In the genomic region with DNA sequence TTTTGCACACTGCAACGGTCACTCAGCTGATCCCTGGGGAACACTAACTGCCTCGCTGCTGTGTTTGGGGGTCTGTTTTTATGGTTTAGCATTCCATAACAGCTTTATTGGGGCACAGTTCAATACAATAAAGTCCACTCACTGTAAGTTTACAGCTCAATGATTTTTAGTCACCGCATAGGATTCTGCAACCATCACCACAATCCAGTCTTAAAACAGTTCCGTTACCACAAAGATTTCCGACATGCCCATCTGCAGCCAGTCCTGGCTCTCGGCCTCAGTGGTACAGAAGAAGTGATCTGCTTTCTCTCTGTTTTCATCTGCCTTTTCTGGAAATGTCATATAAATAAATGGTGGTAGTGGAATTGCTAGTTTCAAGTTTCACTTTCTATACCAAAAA, we compare ENCODE assay signal across 14 cellular contexts. TPM values are rescaled to one million over a fixed set of nuclear protein-coding genes. Genes with fewer than 3 reads are reported as not detected.
DNase-seq lines count a peak whose midpoint lies in the region; ATAC-seq and TF ChIP-seq lines count a peak whose summit lies in the region.
"Had no signal": no experiment of that assay in that cellular context is flagged by ENCODE, and none has a peak within 500 bp of the region (broad histone marks: within the 10 kb centered on the region; RNA-seq: fewer than 3 reads in every experiment).

No MANE protein-coding gene starts in this region.

- CTCF ChIA-PET in activated CD4-positive, alpha-beta memory T cell treated with anti-CD3 and anti-CD28 coated beads, Interleukin-2, amount 10 ng/mL, durations not matched to agents 7 days and 5 days (lab: Charles Lee) = interaction anchor here (1.2 to 4.5 kb wide), 3 partner anchors 9 to 36 kb away, joined by 3 to 50 read pairs (median 7); no protein-coding TSS in a partner anchor
- CTCF ChIA-PET in activated CD4-positive, alpha-beta memory T cell treated with anti-CD3 and anti-CD28 coated beads for 36 hours (lab: Charles Lee) = no interaction called here

- no peak for TF ChIP-seq CTCF in neural crest cell (conservative IDR thresholded peaks at IDR 0.05)
- no peak for TF ChIP-seq CTCF in transverse colon (IDR thresholded peaks at IDR 0.05)

- in situ Hi-C loops in transverse colon (cut with MboI; ENCODE audit: low pct_ligation_motif_present in 1 of 4, low pct_unique_long_range_greater_than_20kb in 1 of 4, low sequenced_read_pairs in 3 of 4) = no loop called here

- no peak for ATAC-seq in central memory CD8-positive, alpha-beta T cell (replicated peaks; ENCODE audit: extremely low read depth, poor library complexity, severe bottlenecking)
- ATAC-seq in HG03196 (IDR thresholded peaks at IDR 0.05; ENCODE audit: unreplicated experiment) = no peak

- H3K9me3 ChIP-seq in transverse colon = no peaks in the 10 kb centered on the region
- H3K9me3 ChIP-seq: mucosa of descending colon, sigmoid colon, tibial nerve had no signal

- H3K36me3 ChIP-seq in transverse colon = no peaks in the 10 kb centered on the region
- H3K36me3 ChIP-seq: sigmoid colon, tibial nerve had no signal

- no peak overlapping the region for H3K4me3 ChIP-seq in transverse colon
- H3K4me3 ChIP-seq: mucosa of descending colon, sigmoid colon, tibial nerve had no signal

- peaks cover 7% of the 10 kb centered on the region for H3K36me3 Mint-ChIP-seq in activated CD4-positive, alpha-beta memory T cell treated with anti-CD3 and anti-CD28 coated beads, Interleukin-2, amount 10 ng/mL, durations not matched to agents 7 days and 5 days (ENCODE audit: low read depth)
- no peaks in the 10 kb centered on the region for H3K36me3 Mint-ChIP-seq in activated CD4-positive, alpha-beta memory T cell treated with anti-CD3 and anti-CD28 coated beads for 36 hours
- H3K36me3 Mint-ChIP-seq in central memory CD8-positive, alpha-beta T cell (ENCODE audit: insufficient read depth) = peaks cover 31% of the 10 kb centered on the region
- no peaks in the 10 kb centered on the region for H3K36me3 Mint-ChIP-seq in neural crest cell (ENCODE audit: low read depth)

- no peak overlapping the region for H3K4me3 Mint-ChIP-seq in activated CD4-positive, alpha-beta memory T cell treated with anti-CD3 and anti-CD28 coated beads, Interleukin-2, amount 10 ng/mL, durations not matched to agents 7 days and 5 days
- H3K4me3 Mint-ChIP-seq in activated CD4-positive, alpha-beta memory T cell treated with anti-CD3 and anti-CD28 coated beads for 36 hours = no peak overlapping the region
- H3K4me3 Mint-ChIP-seq in central memory CD8-positive, alpha-beta T cell = peak overlapping the region; percentile 52
- H3K4me3 Mint-ChIP-seq in neural crest cell = peak overlapping the region; percentile 87

- intact Hi-C loops in activated CD4-positive, alpha-beta memory T cell treated with anti-CD3 and anti-CD28 coated beads for 36 hours (cut with micrococcal nuclease) = no loop called here
- intact Hi-C loops in transverse colon (cut with DNase I; ENCODE audit: low total_unique reads) = no loop called here

- H3K4me1 Mint-ChIP-seq in activated CD4-positive, alpha-beta memory T cell treated with anti-CD3 and anti-CD28 coated beads, Interleukin-2, amount 10 ng/mL, durations not matched to agents 7 days and 5 days = peaks cover 63% of the 10 kb centered on the region
- H3K4me1 Mint-ChIP-seq in activated CD4-positive, alpha-beta memory T cell treated with anti-CD3 and anti-CD28 coated beads for 36 hours (ENCODE audit: low read depth) = peaks cover 55% of the 10 kb centered on the region
- H3K4me1 Mint-ChIP-seq in central memory CD8-positive, alpha-beta T cell = peaks cover 51% of the 10 kb centered on the region
- peaks cover 35% of the 10 kb centered on the region for H3K4me1 Mint-ChIP-seq in neural crest cell

- no peak for DNase-seq in activated CD4-positive, alpha-beta memory T cell treated with anti-CD3 and anti-CD28 coated beads, Interleukin-2, amount 10 ng/mL, durations not matched to agents 7 days and 5 days
- no peak for DNase-seq in activated CD4-positive, alpha-beta memory T cell treated with anti-CD3 and anti-CD28 coated beads for 36 hours
- peak; percentile 56 for DNase-seq in MV-4-11 (lab: John Stamatoyannopoulos, UW)
- no peak for DNase-seq in central memory CD8-positive, alpha-beta T cell (ENCODE audit: low spot score in 2 of 2)
- DNase-seq in neural crest cell (ENCODE audit: low read depth, low spot score) = no peak
- no peak for DNase-seq in dermis blood vessel endothelial cell
- no peak for DNase-seq in transverse colon
- DNase-seq: activated CD4-positive, alpha-beta T cell treated with anti-CD3 and anti-CD28 coated beads, Interleukin-2, amount 50 U/mL, for 1 hour; amniotic stem cell; mucosa of descending colon; sigmoid colon had no signal

- WGBS in transverse colon (ENCODE audit: low coverage in 1 of 2), 2 donors = 27 to 42% methylated on average over 5 to 6 of the region's 6 CpGs

- peaks cover 100% of the 10 kb centered on the region for H3K27me3 ChIP-seq in transverse colon

- no peaks in the 10 kb centered on the region for H3K9me3 Mint-ChIP-seq in activated CD4-positive, alpha-beta memory T cell treated with anti-CD3 and anti-CD28 coated beads, Interleukin-2, amount 10 ng/mL, durations not matched to agents 7 days and 5 days
- H3K9me3 Mint-ChIP-seq in activated CD4-positive, alpha-beta memory T cell treated with anti-CD3 and anti-CD28 coated beads for 36 hours = no peaks in the 10 kb centered on the region
- H3K9me3 Mint-ChIP-seq in central memory CD8-positive, alpha-beta T cell = no peaks in the 10 kb centered on the region
- no peaks in the 10 kb centered on the region for H3K9me3 Mint-ChIP-seq in neural crest cell

- H3K27ac ChIP-seq in transverse colon = no peak overlapping the region
- H3K27ac ChIP-seq: sigmoid colon, tibial nerve had no signal

- POLR2A ChIA-PET in activated CD4-positive, alpha-beta memory T cell treated with anti-CD3 and anti-CD28 coated beads, Interleukin-2, amount 10 ng/mL, durations not matched to agents 7 days and 5 days (lab: Charles Lee) = interaction anchor here (0.7 to 1.3 kb wide), 2 partner anchors 53 to 90 kb away, joined by 3 to 5 read pairs; partner anchors contain the start of gene TRIM52
- POLR2A ChIA-PET in activated CD4-positive, alpha-beta memory T cell treated with anti-CD3 and anti-CD28 coated beads for 36 hours (lab: Charles Lee) = no interaction called here

- H3K27ac Mint-ChIP-seq in activated CD4-positive, alpha-beta memory T cell treated with anti-CD3 and anti-CD28 coated beads, Interleukin-2, amount 10 ng/mL, durations not matched to agents 7 days and 5 days = peak overlapping the region; percentile 26
- no peak overlapping the region for H3K27ac Mint-ChIP-seq in activated CD4-positive, alpha-beta memory T cell treated with anti-CD3 and anti-CD28 coated beads for 36 hours
- H3K27ac Mint-ChIP-seq in central memory CD8-positive, alpha-beta T cell (ENCODE audit: low read depth) = no peak overlapping the region
- H3K27ac Mint-ChIP-seq in neural crest cell (ENCODE audit: unreplicated experiment) = no peak overlapping the region

- H3K4me1 ChIP-seq in transverse colon = peaks cover 0 to 20% (median 12%) of the 10 kb centered on the region in 4 donors

- no peak for TF ChIP-seq POLR2A in transverse colon (IDR thresholded peaks at IDR 0.05)

- TF ChIP-seq EP300 in transverse colon (IDR thresholded peaks at IDR 0.05; ENCODE audit: low read depth) = no peak

- peaks cover 66% of the 10 kb centered on the region for H3K27me3 Mint-ChIP-seq in activated CD4-positive, alpha-beta memory T cell treated with anti-CD3 and anti-CD28 coated beads, Interleukin-2, amount 10 ng/mL, durations not matched to agents 7 days and 5 days
- peaks cover 67% of the 10 kb centered on the region for H3K27me3 Mint-ChIP-seq in activated CD4-positive, alpha-beta memory T cell treated with anti-CD3 and anti-CD28 coated beads for 36 hours
- H3K27me3 Mint-ChIP-seq in central memory CD8-positive, alpha-beta T cell = peaks cover 23% of the 10 kb centered on the region
- H3K27me3 Mint-ChIP-seq in neural crest cell (ENCODE audit: low read depth) = peaks cover 100% of the 10 kb centered on the region

RNA-seq across cellular contexts. Expression of gene OR2V2, which starts 23.6 kb away (rescaled TPM):
- total RNA-seq in activated CD4-positive, alpha-beta memory T cell treated with anti-CD3 and anti-CD28 coated beads, Interleukin-2, amount 10 ng/mL, durations not matched to agents 7 days and 5 days = not detected
- total RNA-seq in activated CD4-positive, alpha-beta memory T cell treated with anti-CD3 and anti-CD28 coated beads for 36 hours = not detected
- total RNA-seq in neural crest cell = not detected in 2 replicates
- not detected in 2 replicates for total RNA-seq in dermis blood vessel endothelial cell
- not detected for total RNA-seq in transverse colon
- total RNA-seq: mucosa of descending colon, sigmoid colon, SK-MEL-5, tibial nerve had no signal

RNA-seq across cellular contexts. Expression of gene TRIM7, which starts 34.0 kb away (rescaled TPM):
- total RNA-seq in activated CD4-positive, alpha-beta memory T cell treated with anti-CD3 and anti-CD28 coated beads, Interleukin-2, amount 10 ng/mL, durations not matched to agents 7 days and 5 days = 1 to 10 TPM; 1.9 to 2.0 TPM
- 1 to 10 TPM; 2.9 to 3.5 TPM for total RNA-seq in activated CD4-positive, alpha-beta memory T cell treated with anti-CD3 and anti-CD28 coated beads for 36 hours
- total RNA-seq in neural crest cell (not detected in 2 replicates), dermis blood vessel endothelial cell (2.7 and 5.2 TPM in 2 replicates), transverse colon (10 to 100 TPM in 1 of 4 donors, 1 to 10 TPM in 2, not detected in 1; 2.5 to 16.7 (median 7.5) TPM)

RNA-seq across cellular contexts. Expression of gene OR2V1, which starts 40.0 kb away (rescaled TPM):
- total RNA-seq in activated CD4-positive, alpha-beta memory T cell treated with anti-CD3 and anti-CD28 coated beads, Interleukin-2, amount 10 ng/mL, durations not matched to agents 7 days and 5 days = not detected
- total RNA-seq in activated CD4-positive, alpha-beta memory T cell treated with anti-CD3 and anti-CD28 coated beads for 36 hours = not detected
- not detected in 2 replicates for total RNA-seq in neural crest cell
- not detected in 2 replicates for total RNA-seq in dermis blood vessel endothelial cell
- total RNA-seq in transverse colon = not detected
- total RNA-seq: mucosa of descending colon, sigmoid colon, SK-MEL-5, tibial nerve had no signal

RNA-seq across cellular contexts. Expression of gene TRIM41, which starts 52.1 kb away (rescaled TPM):
- total RNA-seq in activated CD4-positive, alpha-beta memory T cell treated with anti-CD3 and anti-CD28 coated beads, Interleukin-2, amount 10 ng/mL, durations not matched to agents 7 days and 5 days = 10 to 100 TPM; 42.4 to 43.7 TPM
- 10 to 100 TPM; 35.3 to 36.4 TPM for total RNA-seq in activated CD4-positive, alpha-beta memory T cell treated with anti-CD3 and anti-CD28 coated beads for 36 hours
- total RNA-seq in neural crest cell (34.5 and 39.1 TPM in 2 replicates), dermis blood vessel endothelial cell (9.0 and 9.2 TPM in 2 replicates), transverse colon (10 to 100 TPM; 17.9 to 23.9 (median 18.7) TPM)

Comparison
In these comparisons a context has a peak if more than half of its experiments do, and no peak if none do; other contexts are left out.
1. H3K4me3 Mint-ChIP-seq: peak in central memory CD8-positive, alpha-beta T cell (single experiment) and neural crest cell (single experiment); none in activated CD4-positive, alpha-beta memory T cell treated with anti-CD3 and anti-CD28 coated beads, Interleukin-2, amount 10 ng/mL, durations not matched to agents 7 days and 5 days (single experiment) and activated CD4-positive, alpha-beta memory T cell treated with anti-CD3 and anti-CD28 coated beads for 36 hours (single experiment).